ENCODE assay signal across 9 cellular contexts in the genomic region with DNA sequence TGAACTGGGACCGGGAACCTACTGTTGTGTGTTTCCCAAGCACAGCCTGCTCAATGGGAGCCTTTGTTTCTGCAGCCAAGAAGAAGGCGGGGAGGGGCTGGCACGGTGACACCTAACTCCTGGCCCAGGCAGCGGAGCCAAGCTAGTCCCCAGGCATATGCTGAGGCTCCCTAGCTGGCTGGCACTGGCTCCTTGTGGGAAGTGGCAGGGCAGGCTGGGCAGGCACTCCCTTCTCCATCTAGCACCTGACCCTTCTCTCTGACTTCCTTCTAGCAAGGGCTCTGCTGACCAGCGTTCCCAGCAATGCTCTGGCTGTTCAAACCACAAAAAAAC.
DNase-seq lines count a peak whose midpoint lies in the region; ATAC-seq and TF ChIP-seq lines count a peak whose summit lies in the region.
"Had no signal": no experiment of that assay in that cellular context is flagged by ENCODE, and none has a peak within 500 bp of the region (broad histone marks: within the 10 kb centered on the region; RNA-seq: fewer than 3 reads in every experiment).

No MANE protein-coding gene starts in this region.

- CTCF ChIA-PET in activated naive CD4-positive, alpha-beta T cell treated with anti-CD3 and anti-CD28 coated beads, Interleukin-2, amount 10 ng/mL, durations not matched to agents 7 days and 5 days (lab: Charles Lee), result no interaction called here

- H3K4me1 ChIP-seq in thyroid gland, result peaks cover 5 to 18% of the 10 kb centered on the region in 2 donors

- H3K27me3 Mint-ChIP-seq in brain, result no peaks in the 10 kb centered on the region
- H3K27me3 Mint-ChIP-seq in activated naive CD4-positive, alpha-beta T cell treated with anti-CD3 and anti-CD28 coated beads, Interleukin-2, amount 10 ng/mL, durations not matched to agents 7 days and 5 days, result peaks cover 24% of the 10 kb centered on the region

- H3K27me3 ChIP-seq in layer of hippocampus (ENCODE audit: control insufficient read depth, insufficient read depth, low read length) (no peaks in the 10 kb centered on the region), thyroid gland (no peaks in the 10 kb centered on the region)

- no peak overlapping the region for H3K4me3 ChIP-seq in thyroid gland (replicated peaks in 1 of 3)

- WGBS in thyroid gland, 2 donors, result 15 to 24% methylated on average over 3 to 5 of the region's 5 CpGs

- peaks cover 37% of the 10 kb centered on the region for H3K4me1 Mint-ChIP-seq in brain
- no peaks in the 10 kb centered on the region for H3K4me1 Mint-ChIP-seq in activated naive CD4-positive, alpha-beta T cell treated with anti-CD3 and anti-CD28 coated beads, Interleukin-2, amount 10 ng/mL, durations not matched to agents 7 days and 5 days

- intact Hi-C loops in thyroid gland (cut with DNase I), result no loop called here

- TF ChIP-seq CTCF in brain (conservative IDR thresholded peaks at IDR 0.05) (no peak), thyroid gland (IDR thresholded peaks at IDR 0.05) (no peak)

- peak overlapping the region in 2 of 5 experiments; percentile 56 to 67 for H3K4me3 Mint-ChIP-seq in brain
- H3K4me3 Mint-ChIP-seq in activated naive CD4-positive, alpha-beta T cell treated with anti-CD3 and anti-CD28 coated beads, Interleukin-2, amount 10 ng/mL, durations not matched to agents 7 days and 5 days, result no peak overlapping the region

- ATAC-seq in HG02840 (IDR thresholded peaks at IDR 0.05; ENCODE audit: low FRiP score, unreplicated experiment), result no peak

- no peak for TF ChIP-seq POLR2A in thyroid gland (IDR thresholded peaks at IDR 0.05)

- H3K9me3 Mint-ChIP-seq in brain, result peaks cover 0 to 9% (median 8%) of the 10 kb centered on the region in 5 experiments
- no peaks in the 10 kb centered on the region for H3K9me3 Mint-ChIP-seq in activated naive CD4-positive, alpha-beta T cell treated with anti-CD3 and anti-CD28 coated beads, Interleukin-2, amount 10 ng/mL, durations not matched to agents 7 days and 5 days

- peaks cover 8% of the 10 kb centered on the region for H3K36me3 Mint-ChIP-seq in brain
- no peaks in the 10 kb centered on the region for H3K36me3 Mint-ChIP-seq in activated naive CD4-positive, alpha-beta T cell treated with anti-CD3 and anti-CD28 coated beads, Interleukin-2, amount 10 ng/mL, durations not matched to agents 7 days and 5 days

- peak; percentile 43 for DNase-seq in NCI-H1092 (lab: John Stamatoyannopoulos, UW)
- peak; percentile 89 to 93 for DNase-seq in thyroid gland
- no peak for DNase-seq in germinal center (ENCODE audit: low spot score)
- no peak for DNase-seq in retina
- DNase-seq in activated naive CD4-positive, alpha-beta T cell treated with anti-CD3 and anti-CD28 coated beads, Interleukin-2, amount 10 ng/mL, durations not matched to agents 7 days and 5 days, result no peak
- DNase-seq: NCI-H187 treated with DMSO at 0.1 percent for 48 hours had no signal

- H3K27ac ChIP-seq in layer of hippocampus (ENCODE audit: low read depth, low read length), result peak overlapping the region; percentile 49
- H3K27ac ChIP-seq in thyroid gland, result no peak overlapping the region

- H3K27ac Mint-ChIP-seq in brain, result peak overlapping the region; percentile 49 to 93 (median 62)
- H3K27ac Mint-ChIP-seq in activated naive CD4-positive, alpha-beta T cell treated with anti-CD3 and anti-CD28 coated beads, Interleukin-2, amount 10 ng/mL, durations not matched to agents 7 days and 5 days, result no peak overlapping the region

- H3K9me3 ChIP-seq in thyroid gland, result no peaks in the 10 kb centered on the region

- H3K36me3 ChIP-seq in thyroid gland, result no peaks in the 10 kb centered on the region

Comparison
In these comparisons a context has a peak if more than half of its experiments do, and no peak if none do; other contexts are left out.
1. DNase-seq: peak in NCI-H1092 (single experiment) and thyroid gland (2 of 2); none in germinal center (single experiment), retina (single experiment) and activated naive CD4-positive, alpha-beta T cell treated with anti-CD3 and anti-CD28 coated beads, Interleukin-2, amount 10 ng/mL, durations not matched to agents 7 days and 5 days (single experiment).